8 cellular contexts compared by ENCODE assay signal in genomic region chr20:43457640-43458421, GRCh38. TPM values are rescaled to one million over a fixed set of nuclear protein-coding genes. Genes with fewer than 3 reads are reported as not detected.
DNase-seq lines count a peak whose midpoint lies in the region; ATAC-seq and TF ChIP-seq lines count a peak whose summit lies in the region.

Gene SRSF6, plus strand, starts transcription at chr20:43457896. Its CDS starts 138 bp downstream, at chr20:43458034.

- H3K27ac ChIP-seq in Panc1 (ENCODE audit: low read length) (peak within 1 kb of the TSS; percentile 95), esophagus squamous epithelium (peak within 1 kb of the TSS; percentile 99 to 100 (median 100))

- no peaks in the 10 kb centered on the region for H3K27me3 ChIP-seq in Panc1 (ENCODE audit: control insufficient read depth, insufficient read depth, low read length)
- peaks cover 0 to 17% (median 0%) of the 10 kb centered on the region in 4 donors for H3K27me3 ChIP-seq in esophagus squamous epithelium

- H3K4me3 Mint-ChIP-seq in activated T-cell treated with anti-CD3 and anti-CD28 coated beads, Interleukin-2, amount 50 U/mL, for 72 hours, result peak within 1 kb of the TSS; percentile 89 to 98
- H3K4me3 Mint-ChIP-seq in naive B cell, result peak within 1 kb of the TSS; percentile 89 to 99 (median 97)
- H3K4me3 Mint-ChIP-seq in stimulated activated effector memory CD8-positive, alpha-beta T cell treated with anti-CD3 and anti-CD28 coated beads, Interleukin-12 subunit alpha, Interleukin-12 subunit beta, amount 100 ng/mL, for 72 hours, result peak within 1 kb of the TSS; percentile 94

- 0% methylated on average over 6 to 11 of the region's 101 CpGs for WGBS in esophagus squamous epithelium, 2 donors

- peak within 1 kb of the TSS; percentile 99 for H3K27ac Mint-ChIP-seq in activated T-cell treated with anti-CD3 and anti-CD28 coated beads, Interleukin-2, amount 50 U/mL, for 72 hours
- peak within 1 kb of the TSS; percentile 95 to 100 (median 98) for H3K27ac Mint-ChIP-seq in naive B cell
- peak within 1 kb of the TSS; percentile 99 for H3K27ac Mint-ChIP-seq in stimulated activated effector memory CD8-positive, alpha-beta T cell treated with anti-CD3 and anti-CD28 coated beads, Interleukin-12 subunit alpha, Interleukin-12 subunit beta, amount 100 ng/mL, for 72 hours

- peaks cover 43% of the 10 kb centered on the region for H3K36me3 ChIP-seq in Panc1 (ENCODE audit: control insufficient read depth, insufficient read depth, low read length)
- H3K36me3 ChIP-seq in esophagus squamous epithelium, result peaks cover 6 to 39% (median 22%) of the 10 kb centered on the region in 3 donors

- H3K27me3 Mint-ChIP-seq in activated T-cell treated with anti-CD3 and anti-CD28 coated beads, Interleukin-2, amount 50 U/mL, for 72 hours (ENCODE audit: low read depth), result peaks cover 6% of the 10 kb centered on the region
- H3K27me3 Mint-ChIP-seq in naive B cell, result peaks cover 6 to 19% (median 17%) of the 10 kb centered on the region in 3 donors

- no peak for TF ChIP-seq RAD21 in Ishikawa (IDR thresholded peaks at IDR 0.05; ENCODE audit: low read depth)

- peak in 3 of 4 donors; percentile 78 to 98 (median 98) for TF ChIP-seq POLR2A in esophagus squamous epithelium (IDR thresholded peaks at IDR 0.05)

- no TSS peak for BruUV-seq in Panc1 (replicated peaks; lab: Mats Ljungman, UMichigan)

- CTCF ChIA-PET in Panc1 (lab: Charles Lee), result interaction anchor here (0.6 to 0.7 kb wide), 3 partner anchors 9 to 449 kb away, joined by 3 to 6 read pairs (median 3); no protein-coding TSS in a partner anchor

- POLR2A ChIA-PET in Panc1 (lab: Charles Lee), result interaction anchor here (0.5 to 1.1 kb wide), 5 partner anchors 53 to 998 kb away, joined by 3 to 9 read pairs (median 5); no protein-coding TSS in a partner anchor

- DNase-seq in DMS53 treated with DMSO at 0.1 percent for 48 hours (lab: John Stamatoyannopoulos, UW; ENCODE audit: unreplicated experiment) (peak; percentile 96), Panc1 (ENCODE audit: low read depth, low spot score) (peak; percentile 84), esophagus squamous epithelium (lab: John Stamatoyannopoulos, UW) (peak; percentile 75), naive B cell (peak; percentile 93)
- DNase-seq in activated T-cell treated with anti-CD3 and anti-CD28 coated beads, Interleukin-2, amount 50 U/mL, for 72 hours, result peak; percentile 93 to 95
- peak; percentile 95 to 96 for DNase-seq in stimulated activated effector memory CD8-positive, alpha-beta T cell treated with anti-CD3 and anti-CD28 coated beads, Interleukin-12 subunit alpha, Interleukin-12 subunit beta, amount 100 ng/mL, for 72 hours (ENCODE audit: low spot score in 2 of 2)

- H3K4me1 ChIP-seq in Panc1 (ENCODE audit: control insufficient read depth, insufficient read depth, low read length) (peaks cover 13% of the 10 kb centered on the region; the same call in 1 of the 2 replicates), esophagus squamous epithelium (peaks cover 12 to 45% (median 12%) of the 10 kb centered on the region in 3 donors)

- H3K9me3 ChIP-seq in Panc1 (ENCODE audit: control insufficient read depth, insufficient read depth, low read depth, low read length) (no peaks in the 10 kb centered on the region), esophagus squamous epithelium (no peaks in the 10 kb centered on the region)

- intact Hi-C loops in Panc1 (cut with micrococcal nuclease; ENCODE audit: unreplicated experiment), result no loop called here
- intact Hi-C loops in esophagus squamous epithelium (cut with DNase I), result loop anchor here (10.0 kb wide), 1 partner anchor 627 kb away; no protein-coding TSS in a partner anchor

- H3K36me3 Mint-ChIP-seq in activated T-cell treated with anti-CD3 and anti-CD28 coated beads, Interleukin-2, amount 50 U/mL, for 72 hours (ENCODE audit: insufficient read depth in 2 of 2), result peaks cover 18 to 32% of the 10 kb centered on the region in 2 donors
- peaks cover 16 to 17% of the 10 kb centered on the region in 2 donors for H3K36me3 Mint-ChIP-seq in naive B cell
- peaks cover 62% of the 10 kb centered on the region for H3K36me3 Mint-ChIP-seq in stimulated activated effector memory CD8-positive, alpha-beta T cell treated with anti-CD3 and anti-CD28 coated beads, Interleukin-12 subunit alpha, Interleukin-12 subunit beta, amount 100 ng/mL, for 72 hours

- H3K9me3 Mint-ChIP-seq in activated T-cell treated with anti-CD3 and anti-CD28 coated beads, Interleukin-2, amount 50 U/mL, for 72 hours, result no peaks in the 10 kb centered on the region
- peaks cover 0 to 4% (median 0%) of the 10 kb centered on the region in 7 donors for H3K9me3 Mint-ChIP-seq in naive B cell
- no peaks in the 10 kb centered on the region for H3K9me3 Mint-ChIP-seq in stimulated activated effector memory CD8-positive, alpha-beta T cell treated with anti-CD3 and anti-CD28 coated beads, Interleukin-12 subunit alpha, Interleukin-12 subunit beta, amount 100 ng/mL, for 72 hours

- peaks cover 34% of the 10 kb centered on the region for H3K4me1 Mint-ChIP-seq in activated T-cell treated with anti-CD3 and anti-CD28 coated beads, Interleukin-2, amount 50 U/mL, for 72 hours (ENCODE audit: low read depth)
- peaks cover 18 to 34% (median 23%) of the 10 kb centered on the region in 3 donors for H3K4me1 Mint-ChIP-seq in naive B cell
- H3K4me1 Mint-ChIP-seq in stimulated activated effector memory CD8-positive, alpha-beta T cell treated with anti-CD3 and anti-CD28 coated beads, Interleukin-12 subunit alpha, Interleukin-12 subunit beta, amount 100 ng/mL, for 72 hours, result peaks cover 30% of the 10 kb centered on the region

- H3K4me3 ChIP-seq in Panc1 (ENCODE audit: low read depth in 2 of 2, low read length in 2 of 2) (peak within 1 kb of the TSS; percentile 82 to 87), esophagus squamous epithelium (peak within 1 kb of the TSS; percentile 86 to 96 (median 93))

- in situ Hi-C loops in Panc1 (cut with HindIII; ENCODE audit: low pct_unique_long_range_greater_than_20kb, low sequenced_read_pairs), result no loop called here

- ATAC-seq in GM21619 (IDR thresholded peaks at IDR 0.05; ENCODE audit: unreplicated experiment) (peak; percentile 80), Panc1 (peak; percentile 96), naive B cell (ENCODE audit: low read depth in 2 of 2) (peak; percentile 81 to 82)
- ATAC-seq in activated T-cell treated with anti-CD3 and anti-CD28 coated beads, Interleukin-2, amount 50 U/mL, for 72 hours (replicated peaks in 1 of 2), result peak; percentile 86 to 88
- ATAC-seq in stimulated activated effector memory CD8-positive, alpha-beta T cell treated with anti-CD3 and anti-CD28 coated beads, Interleukin-12 subunit alpha, Interleukin-12 subunit beta, amount 100 ng/mL, for 72 hours, result peak; percentile 92

- TF ChIP-seq EP300 in Ishikawa (IDR thresholded peaks at IDR 0.05; ENCODE audit: borderline replicate concordance), result no peak

- TF ChIP-seq CTCF in Panc1 (IDR thresholded peaks at IDR 0.05) (no peak), esophagus squamous epithelium (IDR thresholded peaks at IDR 0.05) (peak in 2 of 6 experiments; percentile 6 to 22)

TF ChIP-seq in Ishikawa, 13 proteins besides CTCF, POLR2A, EP300 and RAD21 (continues in another document):
- TF ChIP-seq USF1 (IDR thresholded peaks at IDR 0.05) (peak; percentile 41; the same call in 1 of the 2 replicates), REST (IDR thresholded peaks at IDR 0.05; ENCODE audit: low read depth) (no peak), MAX (IDR thresholded peaks at IDR 0.05) (peak; percentile 92), ZBTB7A (IDR thresholded peaks at IDR 0.05; ENCODE audit: low read depth) (no peak), TCF12 (IDR thresholded peaks at IDR 0.05; ENCODE audit: low read depth) (peak; percentile 50; the same call in 1 of the 2 replicates), EGR1 (IDR thresholded peaks at IDR 0.05) (peak; percentile 52; the same call in 1 of the 2 replicates), TAF1 (IDR thresholded peaks at IDR 0.05; ENCODE audit: low read depth) (peak; percentile 74), NFIC (IDR thresholded peaks at IDR 0.05) (no peak), YY1 (IDR thresholded peaks at IDR 0.05; ENCODE audit: low read depth) (peak; percentile 81)

RNA-seq across cellular contexts. Expression of gene SRSF6, which starts in this region (rescaled TPM):
- total RNA-seq in Panc1 (2021; ENCODE audit: unreplicated experiment) (159 TPM), esophagus squamous epithelium (10 to 100 TPM; 52.7 to 74.2 (median 53.4) TPM)
- 140 TPM for polyA plus RNA-seq in Panc1 (2012; ENCODE audit: insufficient read length)
- total RNA-seq in activated T-cell treated with anti-CD3 and anti-CD28 coated beads, Interleukin-2, amount 50 U/mL, for 72 hours, result 100 to 1,000 TPM; 128 to 158 TPM
- 10 to 100 TPM; 43.3 to 72.5 (median 53.9) TPM for polyA plus RNA-seq in naive B cell (ENCODE audit: low read depth in 6 of 6)

Comparison
In these comparisons a context has a peak if more than half of its experiments do, and no peak if none do; other contexts are left out.
1. Peak in every context shown above with its lines: DNase-seq, ATAC-seq, H3K4me3 ChIP-seq and H3K27ac ChIP-seq.